Comparison of ENCODE assay signal across 8 cellular contexts in genomic region chr17:47423406-47424295, GRCh38.
DNase-seq lines count a peak whose midpoint lies in the region; ATAC-seq lines count a peak whose summit lies in the region.

No MANE protein-coding gene starts in this region.

- H3K27ac Mint-ChIP-seq in activated naive CD4-positive, alpha-beta T cell treated with anti-CD3 and anti-CD28 coated beads, Interleukin-2, amount 50 U/mL, for 24 hours = no peak overlapping the region

- DNase-seq in AG08395 (ENCODE audit: low spot score) = peak; percentile 3
- peak; percentile 4 for DNase-seq in HPDE6-E6E7 (ENCODE audit: extremely low spot score)
- peak; percentile 10 for DNase-seq in hepatic stellate cell (ENCODE audit: low spot score)
- DNase-seq in stimulated activated naive CD4-positive, alpha-beta T cell treated with Interleukin-2 at 50 U/mL for 16 hours (lab: John Stamatoyannopoulos, UW) = no peak

- no peaks in the 10 kb centered on the region for H3K36me3 ChIP-seq in skeletal muscle tissue (ENCODE audit: control insufficient read depth in 3 of 3, insufficient read depth in 3 of 3, low read length in 3 of 3)

- peak overlapping the region in 1 of 3 donors; percentile 40 for H3K9ac ChIP-seq in skeletal muscle tissue (ENCODE audit: low read depth in 1 of 3, low read length in 3 of 3)

- H3K4me1 ChIP-seq in skeletal muscle tissue (ENCODE audit: control insufficient read depth in 3 of 3, insufficient read depth in 3 of 3, low read length in 3 of 3) = no peaks in the 10 kb centered on the region

- no peaks in the 10 kb centered on the region for H3K9me3 ChIP-seq in skeletal muscle tissue (ENCODE audit: control insufficient read depth in 3 of 3, low read length in 3 of 3)

- H3K36me3 Mint-ChIP-seq in activated naive CD4-positive, alpha-beta T cell treated with anti-CD3 and anti-CD28 coated beads, Interleukin-2, amount 50 U/mL, for 24 hours = peaks cover 26% of the 10 kb centered on the region

- peaks cover 4 to 6% (median 5%) of the 10 kb centered on the region in 3 donors for H3K27me3 ChIP-seq in skeletal muscle tissue (ENCODE audit: control insufficient read depth in 3 of 3, insufficient read depth in 3 of 3, low read length in 3 of 3)

- H3K4me3 Mint-ChIP-seq in activated naive CD4-positive, alpha-beta T cell treated with anti-CD3 and anti-CD28 coated beads, Interleukin-2, amount 50 U/mL, for 24 hours = peak overlapping the region; percentile 75

- no peak overlapping the region for H3K27ac ChIP-seq in skeletal muscle tissue (ENCODE audit: low read depth, low read length)

- H3K4me3 ChIP-seq in skeletal muscle tissue (ENCODE audit: low read length in 3 of 3) = peak overlapping the region in 2 of 3 donors; percentile 14 to 41

- ATAC-seq in HG03342 (IDR thresholded peaks at IDR 0.05; ENCODE audit: unreplicated experiment) (no peak), HG03520 (IDR thresholded peaks at IDR 0.05; ENCODE audit: unreplicated experiment) (no peak)

- peaks cover 11% of the 10 kb centered on the region for H3K9me3 Mint-ChIP-seq in activated naive CD4-positive, alpha-beta T cell treated with anti-CD3 and anti-CD28 coated beads, Interleukin-2, amount 50 U/mL, for 24 hours

- peaks cover 12% of the 10 kb centered on the region for H3K4me1 Mint-ChIP-seq in activated naive CD4-positive, alpha-beta T cell treated with anti-CD3 and anti-CD28 coated beads, Interleukin-2, amount 50 U/mL, for 24 hours

- H3K27me3 Mint-ChIP-seq in activated naive CD4-positive, alpha-beta T cell treated with anti-CD3 and anti-CD28 coated beads, Interleukin-2, amount 50 U/mL, for 24 hours = peaks cover 16% of the 10 kb centered on the region
